16 cellular contexts compared by ENCODE assay signal in genomic region chrX:47796433-47796906, GRCh38. TPM values are rescaled to one million over a fixed set of nuclear protein-coding genes. Genes with fewer than 3 reads are reported as not detected.
DNase-seq lines count a peak whose midpoint lies in the region; ATAC-seq, FAIRE-seq and TF ChIP-seq lines count a peak whose summit lies in the region.
"Had no signal": no experiment of that assay in that cellular context is flagged by ENCODE, and none has a peak within 500 bp of the region (broad histone marks: within the 10 kb centered on the region; RNA-seq: fewer than 3 reads in every experiment).

No MANE protein-coding gene starts in this region.

- H3K27ac Mint-ChIP-seq in astrocyte (ENCODE audit: unreplicated experiment), result peak overlapping the region; percentile 41
- H3K27ac Mint-ChIP-seq: activated naive CD8-positive, alpha-beta T cell treated with anti-CD3 and anti-CD28 coated beads for 36 hours; stimulated activated memory B cell treated with anti-CD40 and anti-IgM and Interleukin-4, amounts not matched to agents 10 μg/mL and 1 μg/mL and 100 μg/mL, for 72 hours; T-helper 2 cell treated with Interferon-gamma antibody and Interleukin-4, amounts not matched to agents 5 μg/mL and 100 μg/mL, for 36 hours had no signal

- no peak overlapping the region for H3K4me3 ChIP-seq in AG04450 (ENCODE audit: low read depth, low read length)
- H3K4me3 ChIP-seq in astrocyte (ENCODE audit: insufficient read depth, low read depth, low read length), result no peak overlapping the region
- no peak overlapping the region for H3K4me3 ChIP-seq in heart left ventricle
- H3K4me3 ChIP-seq: dorsolateral prefrontal cortex had no signal

- intact Hi-C loops in heart left ventricle (cut with DNase I), result no loop called here

- H3K27me3 Mint-ChIP-seq in astrocyte (ENCODE audit: low read depth, unreplicated experiment), result no peaks in the 10 kb centered on the region
- H3K27me3 Mint-ChIP-seq: activated naive CD8-positive, alpha-beta T cell treated with anti-CD3 and anti-CD28 coated beads for 36 hours; stimulated activated memory B cell treated with anti-CD40 and anti-IgM and Interleukin-4, amounts not matched to agents 10 μg/mL and 1 μg/mL and 100 μg/mL, for 72 hours had no signal

- POLR2A ChIA-PET in AG04450 (lab: Yijun Ruan, JAX), result no interaction called here

- H3K9ac ChIP-seq in astrocyte (ENCODE audit: low read length), result no peak overlapping the region

- H3K79me2 ChIP-seq in astrocyte (ENCODE audit: insufficient read depth, low read length), result no peaks in the 10 kb centered on the region

- CTCF ChIA-PET in AG04450 (lab: Charles Lee), result no interaction called here

- ATAC-seq in heart left ventricle, result peak; percentile 73 to 85 (median 79)
- no peak for ATAC-seq in GM18867 (IDR thresholded peaks at IDR 0.05; ENCODE audit: unreplicated experiment)
- ATAC-seq in HG03025 (IDR thresholded peaks at IDR 0.05; ENCODE audit: low FRiP score, unreplicated experiment), result no peak
- ATAC-seq: stimulated activated memory B cell treated with anti-CD40 and anti-IgM and Interleukin-4, amounts not matched to agents 10 μg/mL and 1 μg/mL and 100 μg/mL, for 72 hours had no signal

- no peaks in the 10 kb centered on the region for H3K36me3 Mint-ChIP-seq in astrocyte (ENCODE audit: low read depth, unreplicated experiment)
- H3K36me3 Mint-ChIP-seq: activated naive CD8-positive, alpha-beta T cell treated with anti-CD3 and anti-CD28 coated beads for 36 hours; stimulated activated memory B cell treated with anti-CD40 and anti-IgM and Interleukin-4, amounts not matched to agents 10 μg/mL and 1 μg/mL and 100 μg/mL, for 72 hours had no signal

- FAIRE-seq in HTR-8/SVneo (lab: Jason Lieb, UNC), result no peak
- FAIRE-seq in astrocyte (lab: Jason Lieb, UNC), result peak; percentile 99

- H3K36me3 ChIP-seq in astrocyte (ENCODE audit: insufficient read depth, low read length) (no peaks in the 10 kb centered on the region), heart left ventricle (no peaks in the 10 kb centered on the region)

- TF ChIP-seq POLR2A in heart left ventricle (IDR thresholded peaks at IDR 0.05), result no peak

- DNase-seq in AG04450 (ENCODE audit: low read depth, low spot score), result peak; percentile 18
- DNase-seq in HTR-8/SVneo (ENCODE audit: insufficient read length, low spot score), result peak; percentile 5
- DNase-seq in astrocyte (ENCODE audit: low read depth), result peak; percentile 48
- no peak for DNase-seq in heart left ventricle
- DNase-seq in COR-L47 (lab: John Stamatoyannopoulos, UW), result no peak
- no peak for DNase-seq in RPMI8226
- DNase-seq: activated naive CD8-positive, alpha-beta T cell treated with anti-CD3 and anti-CD28 coated beads for 36 hours; dorsolateral prefrontal cortex; hypothalamus; mesendoderm; posterior cingulate gyrus; stimulated activated CD4-positive, alpha-beta T cell treated with anti-CD3 and anti-CD28 coated beads, Interleukin-2, amount 100 ng/mL, for 48 hours had no signal

- no peak overlapping the region for H3K4me3 Mint-ChIP-seq in astrocyte (ENCODE audit: unreplicated experiment)
- H3K4me3 Mint-ChIP-seq: activated naive CD8-positive, alpha-beta T cell treated with anti-CD3 and anti-CD28 coated beads for 36 hours; stimulated activated memory B cell treated with anti-CD40 and anti-IgM and Interleukin-4, amounts not matched to agents 10 μg/mL and 1 μg/mL and 100 μg/mL, for 72 hours; T-helper 2 cell treated with Interferon-gamma antibody and Interleukin-4, amounts not matched to agents 5 μg/mL and 100 μg/mL, for 36 hours had no signal

- H3K4me1 ChIP-seq in astrocyte (ENCODE audit: insufficient read depth, low read length) (no peaks in the 10 kb centered on the region), heart left ventricle (peaks cover 0 to 13% (median 0%) of the 10 kb centered on the region in 12 donors)

- no peaks in the 10 kb centered on the region for H4K20me1 ChIP-seq in astrocyte (ENCODE audit: insufficient read depth, low read length)

- H3K27me3 ChIP-seq in AG04450 (ENCODE audit: control insufficient read depth, insufficient read depth, low read length) (no peaks in the 10 kb centered on the region), astrocyte (ENCODE audit: insufficient read depth, low read length) (no peaks in the 10 kb centered on the region), heart left ventricle (peaks cover 0 to 10% (median 0%) of the 10 kb centered on the region in 9 donors)

- TF ChIP-seq CTCF in AG04450 (IDR thresholded peaks at IDR 0.05; ENCODE audit: low read depth, low read length), result no peak
- TF ChIP-seq CTCF in astrocyte (IDR thresholded peaks at IDR 0.05; ENCODE audit: insufficient read depth, low read depth, low read length), result no peak
- no peak for TF ChIP-seq CTCF in heart left ventricle (IDR thresholded peaks at IDR 0.05)

- H3K4me1 Mint-ChIP-seq in astrocyte (ENCODE audit: low read depth, unreplicated experiment), result peaks cover 4% of the 10 kb centered on the region
- H3K4me1 Mint-ChIP-seq: activated naive CD8-positive, alpha-beta T cell treated with anti-CD3 and anti-CD28 coated beads for 36 hours; stimulated activated memory B cell treated with anti-CD40 and anti-IgM and Interleukin-4, amounts not matched to agents 10 μg/mL and 1 μg/mL and 100 μg/mL, for 72 hours had no signal

- 17 to 31% (median 25%) methylated on average over 3 of the region's 3 CpGs for WGBS in heart left ventricle, 4 donors

- no peaks in the 10 kb centered on the region for H3K9me3 Mint-ChIP-seq in astrocyte (ENCODE audit: unreplicated experiment)
- H3K9me3 Mint-ChIP-seq: activated naive CD8-positive, alpha-beta T cell treated with anti-CD3 and anti-CD28 coated beads for 36 hours; stimulated activated memory B cell treated with anti-CD40 and anti-IgM and Interleukin-4, amounts not matched to agents 10 μg/mL and 1 μg/mL and 100 μg/mL, for 72 hours; T-helper 2 cell treated with Interferon-gamma antibody and Interleukin-4, amounts not matched to agents 5 μg/mL and 100 μg/mL, for 36 hours had no signal

- H2AFZ ChIP-seq in astrocyte (ENCODE audit: low read depth, low read length), result no peak overlapping the region

- H3K27ac ChIP-seq in AG04450 (ENCODE audit: low read depth, low read length) (no peak overlapping the region), astrocyte (ENCODE audit: low read depth, low read length) (no peak overlapping the region), heart left ventricle (peak overlapping the region; percentile 45 to 81 (median 70))
- H3K27ac ChIP-seq: dorsolateral prefrontal cortex had no signal

- H3K4me2 ChIP-seq in astrocyte (ENCODE audit: low read length), result peak overlapping the region; percentile 19

- H3K9me3 ChIP-seq in AG04450 (ENCODE audit: control insufficient read depth, insufficient read depth, low read length) (no peaks in the 10 kb centered on the region), astrocyte (ENCODE audit: insufficient read depth, low read depth, low read length) (no peaks in the 10 kb centered on the region), heart left ventricle (no peaks in the 10 kb centered on the region)

RNA-seq across cellular contexts. Expression of gene ZNF81, which starts 40.2 kb away (rescaled TPM):
- polyA plus RNA-seq in AG04450 (2011; rRNA removed) (4.6 and 4.7 TPM in 2 replicates), heart left ventricle (1 to 10 TPM; 2.5 to 3.5 TPM)
- polyA minus RNA-seq in AG04450 (2011; rRNA and poly(A)+ RNA removed), result 14.5 and 26.0 TPM in 2 replicates
- total RNA-seq in astrocyte (6.2 and 8.6 TPM in 2 replicates), heart left ventricle (1 to 10 TPM; 2.9 to 8.9 (median 6.9) TPM)

Comparison
In these comparisons a context has a peak if more than half of its experiments do, and no peak if none do; other contexts are left out.
1. DNase-seq: peak in AG04450 (single experiment), HTR-8/SVneo (single experiment) and astrocyte (single experiment); none in heart left ventricle (0 of 5), COR-L47 (single experiment) and RPMI8226 (single experiment).
2. H3K27ac ChIP-seq: peak in heart left ventricle (12 of 12); none in AG04450 (single experiment) and astrocyte (single experiment).
3. ATAC-seq: peak in heart left ventricle (4 of 4); none in GM18867 (single experiment) and HG03025 (single experiment).